Comparison of ENCODE assay signal across 8 cellular contexts in the genomic region with DNA sequence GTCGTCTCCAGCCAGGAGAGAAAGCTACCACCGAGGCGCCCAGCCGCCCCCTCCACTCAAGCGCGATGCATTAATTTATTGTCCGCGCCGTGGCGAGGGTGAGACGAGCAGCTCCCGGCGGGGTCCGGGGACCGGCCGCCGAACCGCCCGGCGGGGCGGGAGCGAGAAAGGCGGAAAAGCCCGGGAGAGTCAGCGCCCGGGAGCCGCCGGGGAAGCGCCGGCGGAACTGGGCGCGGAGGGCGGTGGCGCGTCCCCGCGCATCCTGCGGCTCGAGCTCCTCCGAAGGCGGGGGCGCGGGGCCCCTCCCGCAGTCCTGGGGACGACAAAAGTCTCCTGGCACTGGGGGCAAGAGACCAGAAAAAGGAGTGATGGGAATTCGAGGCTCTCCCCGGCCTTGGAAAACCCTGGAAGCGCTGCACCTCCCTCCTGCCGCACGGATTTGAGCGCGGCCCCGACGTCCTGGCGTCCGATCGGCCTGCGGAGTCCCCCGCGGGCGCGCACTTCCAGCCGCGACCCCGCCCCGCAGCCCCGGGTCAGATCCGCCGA. TPM values are rescaled to one million over a fixed set of nuclear protein-coding genes. Genes with fewer than 3 reads are reported as not detected.
A peak's percentile ranks its signal among the peaks of the same experiment; 100 is the strongest.
DNase-seq lines count a peak whose midpoint lies in the region; ATAC-seq and TF ChIP-seq lines count a peak whose summit lies in the region.

A gene with protein sequence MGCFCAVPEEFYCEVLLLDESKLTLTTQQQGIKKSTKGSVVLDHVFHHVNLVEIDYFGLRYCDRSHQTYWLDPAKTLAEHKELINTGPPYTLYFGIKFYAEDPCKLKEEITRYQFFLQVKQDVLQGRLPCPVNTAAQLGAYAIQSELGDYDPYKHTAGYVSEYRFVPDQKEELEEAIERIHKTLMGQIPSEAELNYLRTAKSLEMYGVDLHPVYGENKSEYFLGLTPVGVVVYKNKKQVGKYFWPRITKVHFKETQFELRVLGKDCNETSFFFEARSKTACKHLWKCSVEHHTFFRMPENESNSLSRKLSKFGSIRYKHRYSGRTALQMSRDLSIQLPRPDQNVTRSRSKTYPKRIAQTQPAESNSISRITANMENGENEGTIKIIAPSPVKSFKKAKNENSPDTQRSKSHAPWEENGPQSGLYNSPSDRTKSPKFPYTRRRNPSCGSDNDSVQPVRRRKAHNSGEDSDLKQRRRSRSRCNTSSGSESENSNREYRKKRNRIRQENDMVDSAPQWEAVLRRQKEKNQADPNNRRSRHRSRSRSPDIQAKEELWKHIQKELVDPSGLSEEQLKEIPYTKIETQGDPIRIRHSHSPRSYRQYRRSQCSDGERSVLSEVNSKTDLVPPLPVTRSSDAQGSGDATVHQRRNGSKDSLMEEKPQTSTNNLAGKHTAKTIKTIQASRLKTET (minus strand): TSS at position 228 of the 546 bp plus-strand sequence. CDS start 238 bp downstream, outside the sequence.

- intact Hi-C loops in A673 (cut with micrococcal nuclease; ENCODE audit: unreplicated experiment) (no loop called here), colonic mucosa (cut with DNase I) (no loop called here)

- H3K27ac ChIP-seq in A673 (ENCODE audit: low read depth, low read length, poor library complexity, severe bottlenecking) (no peak within 1 kb of the TSS), colonic mucosa (peak within 1 kb of the TSS; percentile 74)

- no peaks in the 10 kb centered on the region for H3K36me3 ChIP-seq in A673 (ENCODE audit: insufficient read depth, low read length, poor library complexity, severe bottlenecking)
- no peaks in the 10 kb centered on the region for H3K36me3 ChIP-seq in colonic mucosa

- no peaks in the 10 kb centered on the region for H3K9me3 ChIP-seq in A673 (ENCODE audit: low read depth, low read length, poor library complexity, severe bottlenecking)
- H3K9me3 ChIP-seq in colonic mucosa = no peaks in the 10 kb centered on the region

- H3K27me3 ChIP-seq in A673 (replicated peaks; ENCODE audit: insufficient read depth, low read depth, low read length, poor library complexity) (peaks cover 76% of the 10 kb centered on the region), colonic mucosa (no peaks in the 10 kb centered on the region)

- TF ChIP-seq CTCF in A673 (conservative IDR thresholded peaks at IDR 0.05; ENCODE audit: low read depth, low read length) (no peak), colonic mucosa (IDR thresholded peaks at IDR 0.05) (no peak)

- POLR2A ChIA-PET in A673 (lab: Charles Lee; ENCODE audit: low non-redundant PET) = no interaction called here

- CTCF ChIA-PET in A673 (lab: Charles Lee) = interaction anchor here (0.6 to 0.7 kb wide), 2 partner anchors 8 to 14 kb away, joined by 3 to 4 read pairs; no protein-coding TSS in a partner anchor

- peak within 1 kb of the TSS; percentile 40 to 70 for H3K9ac ChIP-seq in colonic mucosa (ENCODE audit: low read depth in 2 of 2, low read length in 2 of 2)

- DNase-seq in A673 (ENCODE audit: low spot score) (peak; percentile 3), NCI-H69 (lab: John Stamatoyannopoulos, UW) (peak; percentile 85), colonic mucosa (peak; percentile 45), left kidney (ENCODE audit: low read depth, low spot score) (peak; percentile 81), NAMALWA (ENCODE audit: low spot score) (no peak), cerebellar nuclear complex (lab: John Stamatoyannopoulos, UW) (no peak)
- peak; percentile 7 for DNase-seq in stimulated activated naive CD8-positive, alpha-beta T cell treated with anti-CD3 and anti-CD28 coated beads, Interleukin-15, Interleukin-2, amounts not matched to agents 100 U/mL and 50 U/mL, for 24 hours

- H3K4me1 ChIP-seq in A673 (ENCODE audit: insufficient read depth, low read length, poor library complexity, severe bottlenecking) (peaks cover 10% of the 10 kb centered on the region), colonic mucosa (no peaks in the 10 kb centered on the region)

- no TSS peak for BruUV-seq in A673 (replicated peaks; lab: Mats Ljungman, UMichigan)

- ATAC-seq in GM18502 (IDR thresholded peaks at IDR 0.05; ENCODE audit: poor library complexity, unreplicated experiment) = peak; percentile 17
- no peak for ATAC-seq in stimulated activated naive CD8-positive, alpha-beta T cell treated with anti-CD3 and anti-CD28 coated beads, Interleukin-15, Interleukin-2, amounts not matched to agents 100 U/mL and 50 U/mL, for 24 hours

- H3K4me3 ChIP-seq in A673 (ENCODE audit: low read depth, low read length, poor library complexity, severe bottlenecking) (peak within 1 kb of the TSS; percentile 39), colonic mucosa (peak within 1 kb of the TSS; percentile 66)

RNA-seq across cellular contexts. Expression of the gene that starts here (rescaled TPM):
- total RNA-seq in A673 (2021) (not detected in 2 replicates), colonic mucosa (10 to 100 TPM; 10.1 to 18.0 TPM)

Comparison
In these comparisons a context has a peak if more than half of its experiments do, and no peak if none do; other contexts are left out.
1. RNA of the gene that starts here (total RNA-seq): 10.1 to 18.0 TPM in colonic mucosa; not detected in A673; every median in the first group is over 10 times any median in the second.
2. Peak in DNase-seq and H3K4me3 ChIP-seq in A673; RNA of the gene not detected or under 1 TPM.
3. DNase-seq: peak in NCI-H69 (single experiment), colonic mucosa (single experiment), left kidney (single experiment) and stimulated activated naive CD8-positive, alpha-beta T cell treated with anti-CD3 and anti-CD28 coated beads, Interleukin-15, Interleukin-2, amounts not matched to agents 100 U/mL and 50 U/mL, for 24 hours (single experiment); none in NAMALWA (single experiment) and cerebellar nuclear complex (0 of 2).